Comparison of ENCODE assay signal across 18 cellular contexts in genomic region chrX:12118134-12118533, GRCh38. TPM values are rescaled to one million over a fixed set of nuclear protein-coding genes. Genes with fewer than 3 reads are reported as not detected.
"Had no signal": no experiment of that assay in that cellular context is flagged by ENCODE, and none has a peak within 500 bp of the region (broad histone marks: within the 10 kb centered on the region; RNA-seq: fewer than 3 reads in every experiment).

No MANE protein-coding gene starts in this region.

- H3K9me3 ChIP-seq: ovary, tibial artery had no signal

- H3K27me3 ChIP-seq: hepatocyte, ovary, tibial artery had no signal

- H3K4me2 ChIP-seq: hepatocyte had no signal

- H3K79me2 ChIP-seq: hepatocyte had no signal

- H3K4me3 ChIP-seq: hepatocyte, lung, ovary, tibial artery had no signal

- H2AFZ ChIP-seq: hepatocyte had no signal

- H3K36me3 ChIP-seq: ovary, tibial artery had no signal

- DNase-seq: activated gamma-delta T cell treated with Interleukin-2 at 50 U/mL for 16 hours; activated T-cell treated with anti-CD3 and anti-CD28 coated beads, Interleukin-2, amount 50 U/mL, for 1 hour; aorta; effector memory CD4-positive, alpha-beta T cell; foreskin melanocyte; glutamatergic neuron; immature natural killer cell; naive thymus-derived CD8-positive, alpha-beta T cell; ovary; right cardiac atrium; stimulated activated CD4-positive, alpha-beta T cell treated with anti-CD3 and anti-CD28 coated beads, Interleukin-12 subunit alpha, Interleukin-12 subunit beta, amount 100 ng/mL, for 4 hours; T-helper 9 cell; tibial artery had no signal

- ATAC-seq: left lobe of liver; naive thymus-derived CD8-positive, alpha-beta T cell; right cardiac atrium; WTC11 had no signal

- H3K4me1 ChIP-seq: tibial artery had no signal

- H3K27ac ChIP-seq: hepatocyte, ovary, tibial artery had no signal

RNA-seq across cellular contexts. Expression of gene FRMPD4, which starts 20.1 kb away (rescaled TPM):
- total RNA-seq: dermis microvascular lymphatic vessel endothelial cell; left lobe of liver; naive thymus-derived CD8-positive, alpha-beta T cell had no signal
- polyA plus RNA-seq: aorta; hepatocyte; immature natural killer cell; naive thymus-derived CD8-positive, alpha-beta T cell had no signal
